8 cellular contexts compared by ENCODE assay signal in the genomic region with DNA sequence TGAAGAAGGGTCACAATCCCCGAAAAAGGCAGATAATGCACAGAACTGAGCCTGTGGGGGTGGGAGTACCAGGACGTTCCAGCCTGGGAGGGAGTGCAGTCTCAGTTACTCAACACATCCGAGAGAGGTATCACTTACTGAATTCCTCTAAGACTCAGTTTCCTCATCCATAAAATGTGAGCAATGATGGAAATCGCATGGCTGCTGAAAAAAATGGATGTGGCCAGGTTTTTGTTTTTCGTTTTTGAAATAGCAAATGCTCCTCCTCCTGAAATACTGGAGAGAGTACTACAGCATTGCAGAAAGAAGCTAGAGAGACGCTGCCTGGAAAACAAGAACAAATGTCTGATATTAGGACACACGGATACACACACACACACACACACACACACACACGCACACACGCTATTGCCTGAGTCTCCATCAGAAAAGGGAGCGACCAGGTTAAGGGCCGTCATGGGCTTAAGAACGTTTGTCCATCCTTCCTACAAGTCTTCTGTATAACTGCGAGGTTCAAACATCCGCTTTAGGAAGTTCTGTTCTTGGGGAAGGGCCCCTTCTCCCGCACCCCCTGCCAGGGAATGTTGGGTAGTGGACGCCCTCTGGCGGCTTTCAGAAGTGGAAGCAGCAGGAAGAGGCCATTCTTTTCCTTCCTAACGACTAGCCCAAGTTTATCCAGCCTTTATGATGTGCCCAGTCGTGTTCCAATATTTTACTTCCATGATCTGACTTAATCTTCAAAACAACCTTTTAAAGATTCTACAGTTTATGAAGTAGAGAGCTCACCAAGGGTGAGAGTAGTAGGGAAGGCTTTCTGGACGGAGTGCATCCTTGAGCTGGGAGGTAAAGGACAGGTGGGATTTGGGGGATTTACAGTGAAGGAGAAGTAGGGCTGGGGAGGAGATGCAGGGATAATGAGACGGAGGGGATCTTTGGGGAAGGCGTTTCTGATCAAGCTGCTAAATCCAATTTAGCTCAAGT. TPM values are rescaled to one million over a fixed set of nuclear protein-coding genes. Genes with fewer than 3 reads are reported as not detected.
DNase-seq lines count a peak whose midpoint lies in the region; ATAC-seq, FAIRE-seq and TF ChIP-seq lines count a peak whose summit lies in the region.

No MANE protein-coding gene starts in this region.

- no peak overlapping the region for H3K14ac ChIP-seq in H1 (ENCODE audit: insufficient read length)

- H3K4me3 Mint-ChIP-seq in T-cell: peak overlapping the region in 2 of 3 donors; percentile 36 to 43

- H3K4ac ChIP-seq in H1 (replicated peaks; ENCODE audit: insufficient read length, low read depth, low read length): peak overlapping the region; percentile 10

- WGBS in H1 (ENCODE audit: extremely low coverage in 1 of 2, insufficient coverage in 1 of 2, insufficient read length in 1 of 2, insufficient replicate concordance in 2 of 2, low coverage in 1 of 2, low lambda C conversion rate in 2 of 2, missing lambda C conversion rate in 1 of 2), 2 experiments: 10% methylated on average over 21 of the region's 22 CpGs; no CpG with 5 or more reads in 1 of the 2 experiments
- 1 to 2% methylated on average over 22 of the region's 22 CpGs for WGBS in tibial nerve, 2 donors

- no peak overlapping the region for H3K9ac ChIP-seq in H1 (replicated peaks in 1 of 4; ENCODE audit: extremely low read depth in 1 of 4, low read depth in 3 of 4, low read length in 3 of 4)

- H3K4me1 ChIP-seq in H1 (replicated peaks in 1 of 4; ENCODE audit: control insufficient read depth in 3 of 4, insufficient read depth in 4 of 4, low read length in 3 of 4): peaks cover 7 to 37% (median 30%) of the 10 kb centered on the region in 4 experiments
- H3K4me1 ChIP-seq in tibial nerve: peaks cover 0 to 54% (median 16%) of the 10 kb centered on the region in 4 donors

- peaks cover 5 to 36% of the 10 kb centered on the region in 2 experiments; a peak in 3 of 4 replicates for H3K79me2 ChIP-seq in H1 (ENCODE audit: control insufficient read depth in 1 of 2, insufficient read depth in 2 of 2, low read length in 2 of 2)

- peak overlapping the region in 1 of 2 donors; percentile 0 for H3K27ac Mint-ChIP-seq in T-cell

- peak overlapping the region; percentile 88; the same call in 1 of the 2 replicates for H2BK20ac ChIP-seq in H1 (ENCODE audit: low read length)

- peak overlapping the region; percentile 95 for H2BK15ac ChIP-seq in H1 (ENCODE audit: low read length)

- H3K27ac ChIP-seq in 22Rv1 (peak overlapping the region; percentile 58), H1 (ENCODE audit: low read depth, low read length) (no peak overlapping the region), tibial nerve (peak overlapping the region; percentile 23 to 92 (median 82))

- peaks cover 10% of the 10 kb centered on the region; the same call in 1 of the 2 replicates for H3K79me1 ChIP-seq in H1 (ENCODE audit: low read depth, low read length)

- H3K23me2 ChIP-seq in H1 (ENCODE audit: low read depth, low read length): peaks cover 18% of the 10 kb centered on the region

- no peak overlapping the region for H4K8ac ChIP-seq in H1 (ENCODE audit: extremely low read depth, insufficient read depth, low read length)

- peak overlapping the region; percentile 98; the same call in 1 of the 2 replicates for H2BK5ac ChIP-seq in H1 (ENCODE audit: low read depth, low read length)

- FAIRE-seq in H1 (lab: Jason Lieb, UNC): peak; percentile 97

- peak overlapping the region; percentile 71 to 87 for H3K4me2 ChIP-seq in H1 (ENCODE audit: insufficient read depth in 1 of 2, low read depth in 2 of 2, low read length in 2 of 2)

- no peak for TF ChIP-seq POLR2A in H1 (IDR thresholded peaks at IDR 0.05; ENCODE audit: control extremely low read depth in 1 of 2, low read depth in 2 of 2, low read length in 2 of 2)
- no peak for TF ChIP-seq POLR2A in tibial nerve (IDR thresholded peaks at IDR 0.05)

- no peaks in the 10 kb centered on the region for H3K9me3 ChIP-seq in H1 (ENCODE audit: insufficient read depth in 2 of 2, low read depth in 1 of 2, low read length in 1 of 2)
- no peaks in the 10 kb centered on the region for H3K9me3 ChIP-seq in tibial nerve

- H4K5ac ChIP-seq in H1 (ENCODE audit: insufficient read length, low read depth, low read length): no peak overlapping the region

- H2BK120ac ChIP-seq in H1 (replicated peaks; ENCODE audit: low read depth, low read length): peak overlapping the region; percentile 25

- CTCF ChIA-PET in T-cell (lab: Charles Lee) (interaction anchor here (0.6 to 1.7 kb wide), 9 partner anchors 9 to 260 kb away, joined by 3 to 6 read pairs (median 4); a partner anchor contains a TSS), H1 (lab: Charles Lee; ENCODE audit: partially characterized antibody) (interaction anchor here (0.7 to 66.0 kb wide), 17 partner anchors 9 to 259 kb away, joined by 3 to 4284 read pairs (median 4); a partner anchor contains a TSS)

- no peak overlapping the region for H2AFZ ChIP-seq in H1 (ENCODE audit: low read length)

- TF ChIP-seq EP300 in H1 (IDR thresholded peaks at IDR 0.05; ENCODE audit: borderline replicate concordance in 1 of 2, low read depth in 2 of 2, low read length in 2 of 2): no peak
- peak; percentile 23 to 48 for TF ChIP-seq EP300 in tibial nerve (IDR thresholded peaks at IDR 0.05)

- H3K36me3 ChIP-seq in H1 (ENCODE audit: control insufficient read depth in 2 of 4, insufficient read depth in 4 of 4, low read length in 3 of 4) (peaks cover 0 to 8% (median under 1%) of the 10 kb centered on the region in 4 experiments; a peak in 2 of 8 replicates), tibial nerve (peaks cover 0 to 19% (median 0%) of the 10 kb centered on the region in 3 donors)

- no peaks in the 10 kb centered on the region for H3K9me3 Mint-ChIP-seq in T-cell

- POLR2A ChIA-PET in T-cell (lab: Charles Lee): interaction anchor here in 1 of 2 donors (0.5 kb wide), 1 partner anchor 16 kb away, joined by 5 read pairs; no protein-coding TSS in a partner anchor
- POLR2A ChIA-PET in H1 (lab: Charles Lee; ENCODE audit: partially characterized antibody): interaction anchor here (0.6 to 13.8 kb wide), 26 partner anchors 12 to 208 kb away, joined by 3 to 419 read pairs (median 6); a partner anchor contains a TSS

- peak; percentile 89 to 95 for TF ChIP-seq RAD21 in H1 (IDR thresholded peaks at IDR 0.05 in 1 of 2, conservative IDR thresholded peaks at IDR 0.05 in 1 of 2; ENCODE audit: low read depth in 2 of 2, low read length in 2 of 2)

- H3K23ac ChIP-seq in H1 (ENCODE audit: insufficient read length): no peak overlapping the region

- H3K18ac ChIP-seq in H1 (ENCODE audit: extremely low read depth, low read length): peak overlapping the region; percentile 66

- peak overlapping the region; percentile 64 to 84 (median 74); a peak in 5 of 8 replicates for H3K4me3 ChIP-seq in H1 (ENCODE audit: extremely low read depth in 1 of 4, insufficient read depth in 2 of 4, low read depth in 3 of 4, low read length in 4 of 4)
- peak overlapping the region; percentile 42 to 88 (median 56) for H3K4me3 ChIP-seq in tibial nerve

- TF ChIP-seq CTCF in 22Rv1 (IDR thresholded peaks at IDR 0.05) (peak; percentile 99), H1 (IDR thresholded peaks at IDR 0.05; ENCODE audit: control extremely low read depth in 1 of 3, insufficient read depth in 1 of 3, low read depth in 1 of 3, low read length in 3 of 3) (peak in 2 of 3 experiments; percentile 92 to 97; a peak in 3 of 4 replicates), tibial nerve (IDR thresholded peaks at IDR 0.05) (peak; percentile 72 to 97 (median 87))

- peaks cover 3 to 10% of the 10 kb centered on the region in 2 experiments for H4K20me1 ChIP-seq in H1 (replicated peaks in 1 of 2; ENCODE audit: control insufficient read depth in 1 of 2, insufficient read depth in 2 of 2, low read length in 2 of 2)

- no peak overlapping the region; the same call in 1 of the 2 replicates for H2AK5ac ChIP-seq in H1 (ENCODE audit: low read depth, low read length)

- no peak overlapping the region for H3K56ac ChIP-seq in H1 (replicated peaks; ENCODE audit: insufficient read length, low read depth, low read length)

- peak; percentile 81 for DNase-seq in ELF-1 (ENCODE audit: low read depth, low spot score)
- peak; percentile 58 for DNase-seq in NCI-H1105 (lab: John Stamatoyannopoulos, UW)
- DNase-seq in T-cell: peak in 5 of 34 experiments; percentile 13 to 25 (median 19)
- DNase-seq in H1 (ENCODE audit: low read depth in 1 of 2, low spot score in 2 of 2): peak in 1 of 2 experiments; percentile 74
- DNase-seq in lung microvascular endothelial cell (ENCODE audit: low read depth in 2 of 2): peak; percentile 84 to 88
- peak in 1 of 2 donors; percentile 54 for DNase-seq in tibial nerve (ENCODE audit: low spot score in 2 of 2)

- H3K27me3 ChIP-seq in H1 (replicated peaks in 1 of 4; ENCODE audit: control insufficient read depth in 3 of 4, extremely low read depth in 1 of 4, insufficient read depth in 3 of 4, low read length in 3 of 4) (no peaks in the 10 kb centered on the region; a peak in 2 of 7 replicates), tibial nerve (peaks cover 0 to 9% of the 10 kb centered on the region in 2 donors)

- H3K27me3 Mint-ChIP-seq in T-cell: peaks cover 53 to 81% of the 10 kb centered on the region in 2 donors

- peaks cover 13 to 18% (median 14%) of the 10 kb centered on the region in 3 donors for H3K4me1 Mint-ChIP-seq in T-cell

- H4K91ac ChIP-seq in H1 (replicated peaks; ENCODE audit: insufficient read length, low read length): peak overlapping the region; percentile 22

- H2BK12ac ChIP-seq in H1 (ENCODE audit: low read depth, low read length): peak overlapping the region; percentile 96

- H3K36me3 Mint-ChIP-seq in T-cell: no peaks in the 10 kb centered on the region

- ATAC-seq in T-cell (replicated peaks in 1 of 4) (peak in 2 of 4 experiments; percentile 57 to 59), GM18870 (IDR thresholded peaks at IDR 0.05; ENCODE audit: unreplicated experiment) (no peak)

RNA-seq across cellular contexts. Expression of a gene that starts 0.7 kb away (rescaled TPM):
- total RNA-seq in T-cell (under 1 TPM in 3 of 5 donors, not detected in 2; 0.10 to 0.35 (median 0.25) TPM), lung microvascular endothelial cell (32.9 and 57.3 TPM in 2 replicates), tibial nerve (10 to 100 TPM; 59.9 to 65.3 (median 63.9) TPM)
- total RNA-seq in H1 (2021; fragmentation: NEBNext Ultra II Directional; extraction: Animal tissue kit (Norgen Biotek cat#: 25700)): 135 and 138 TPM in 2 replicates
- 13.3 and 20.3 TPM in 2 replicates for polyA plus RNA-seq in H1 (2011; rRNA removed)
- polyA plus RNA-seq in H1 (2011; cell fraction: cytosol; rRNA removed): 21.1 TPM
- 54.8 TPM for polyA plus RNA-seq in H1 (2011; cell fraction: nucleus; rRNA removed)
- polyA plus RNA-seq in H1 (2012, experiment 1 of 2): 97.4 to 124 TPM (median 113 TPM) in 4 replicates
- 43.3 TPM for polyA plus RNA-seq in H1 (2012, experiment 2 of 2)
- 55.5 TPM for polyA plus RNA-seq in H1 (2013, experiment 1 of 2)
- 53.5 TPM for polyA plus RNA-seq in H1 (2013, experiment 2 of 2)
- polyA minus RNA-seq in H1 (2011; rRNA and poly(A)+ RNA removed): 17.2 and 19.2 TPM in 2 replicates
- 31.7 TPM for polyA minus RNA-seq in H1 (2011; cell fraction: cytosol; rRNA and poly(A)+ RNA removed)
- polyA minus RNA-seq in H1 (2011; cell fraction: nucleus; rRNA and poly(A)+ RNA removed): 22.7 TPM

RNA-seq across cellular contexts. Expression of a gene that starts 27.5 kb away (rescaled TPM):
- 1 to 10 TPM in 4 of 5 donors, under 1 TPM in 1; 0.76 to 3.6 (median 1.6) TPM for total RNA-seq in T-cell
- total RNA-seq in H1 (2021; fragmentation: NEBNext Ultra II Directional; extraction: Animal tissue kit (Norgen Biotek cat#: 25700)): 119 TPM in 2 replicates
- polyA plus RNA-seq in H1 (2011; rRNA removed): 69.2 and 130 TPM in 2 replicates
- polyA plus RNA-seq in H1 (2011; cell fraction: cytosol; rRNA removed): 79.6 TPM
- polyA plus RNA-seq in H1 (2011; cell fraction: nucleus; rRNA removed): 70.9 TPM
- 180 to 343 TPM (median 303 TPM) in 4 replicates for polyA plus RNA-seq in H1 (2012, experiment 1 of 2)
- 318 TPM for polyA plus RNA-seq in H1 (2012, experiment 2 of 2)
- 139 TPM for polyA plus RNA-seq in H1 (2013, experiment 1 of 2)
- 143 TPM for polyA plus RNA-seq in H1 (2013, experiment 2 of 2)
- 8.6 and 12.5 TPM in 2 replicates for polyA minus RNA-seq in H1 (2011; rRNA and poly(A)+ RNA removed)
- 45.7 TPM for polyA minus RNA-seq in H1 (2011; cell fraction: cytosol; rRNA and poly(A)+ RNA removed)
- 11.1 TPM for polyA minus RNA-seq in H1 (2011; cell fraction: nucleus; rRNA and poly(A)+ RNA removed)
- not detected in 2 replicates for total RNA-seq in lung microvascular endothelial cell
- 10 to 100 TPM in 1 of 4 donors, 1 to 10 TPM in 3; 3.5 to 13.2 (median 5.0) TPM for total RNA-seq in tibial nerve

RNA-seq across cellular contexts. Expression of a gene that starts 36.0 kb away (rescaled TPM):
- not detected for total RNA-seq in T-cell
- 3.8 and 4.5 TPM in 2 replicates for total RNA-seq in H1 (2021; fragmentation: NEBNext Ultra II Directional; extraction: Animal tissue kit (Norgen Biotek cat#: 25700))
- 17.1 and 24.0 TPM in 2 replicates for polyA plus RNA-seq in H1 (2011; rRNA removed)
- 11.2 TPM for polyA plus RNA-seq in H1 (2011; cell fraction: cytosol; rRNA removed)
- 25.7 TPM for polyA plus RNA-seq in H1 (2011; cell fraction: nucleus; rRNA removed)
- polyA plus RNA-seq in H1 (2012, experiment 1 of 2): 8.8 to 14.0 TPM (median 12.1 TPM) in 4 replicates
- polyA plus RNA-seq in H1 (2012, experiment 2 of 2): 10.6 TPM
- 8.6 TPM for polyA plus RNA-seq in H1 (2013, experiment 1 of 2)
- polyA plus RNA-seq in H1 (2013, experiment 2 of 2): 6.8 TPM
- 4.3 and 12.9 TPM in 2 replicates for polyA minus RNA-seq in H1 (2011; rRNA and poly(A)+ RNA removed)
- 7.8 TPM for polyA minus RNA-seq in H1 (2011; cell fraction: cytosol; rRNA and poly(A)+ RNA removed)
- polyA minus RNA-seq in H1 (2011; cell fraction: nucleus; rRNA and poly(A)+ RNA removed): 6.8 TPM
- total RNA-seq in lung microvascular endothelial cell: not detected in 2 replicates
- total RNA-seq in tibial nerve: not detected

RNA-seq across cellular contexts. Expression of a gene that starts 50.4 kb away (rescaled TPM):
- 10 to 100 TPM; 13.0 to 36.1 (median 32.3) TPM for total RNA-seq in T-cell
- total RNA-seq in H1 (2021; fragmentation: NEBNext Ultra II Directional; extraction: Animal tissue kit (Norgen Biotek cat#: 25700)): 28.4 and 31.8 TPM in 2 replicates
- polyA plus RNA-seq in H1 (2011; rRNA removed): 30.1 and 43.1 TPM in 2 replicates
- polyA plus RNA-seq in H1 (2011; cell fraction: cytosol; rRNA removed): 38.2 TPM
- 75.5 TPM for polyA plus RNA-seq in H1 (2011; cell fraction: nucleus; rRNA removed)
- 30.1 to 33.3 TPM (median 31.2 TPM) in 4 replicates for polyA plus RNA-seq in H1 (2012, experiment 1 of 2)
- 29.8 TPM for polyA plus RNA-seq in H1 (2012, experiment 2 of 2)
- polyA plus RNA-seq in H1 (2013, experiment 1 of 2): 39.5 TPM
- 35.7 TPM for polyA plus RNA-seq in H1 (2013, experiment 2 of 2)
- polyA minus RNA-seq in H1 (2011; rRNA and poly(A)+ RNA removed): 21.0 and 21.3 TPM in 2 replicates
- polyA minus RNA-seq in H1 (2011; cell fraction: cytosol; rRNA and poly(A)+ RNA removed): 21.1 TPM
- 19.6 TPM for polyA minus RNA-seq in H1 (2011; cell fraction: nucleus; rRNA and poly(A)+ RNA removed)
- total RNA-seq in lung microvascular endothelial cell: 6.5 and 18.3 TPM in 2 replicates
- total RNA-seq in tibial nerve: 10 to 100 TPM; 36.5 to 50.1 (median 46.0) TPM

RNA-seq across cellular contexts. Expression of a gene that starts 50.7 kb away (rescaled TPM):
- total RNA-seq in T-cell: 10 to 100 TPM; 35.3 to 63.7 (median 44.3) TPM
- 47.5 and 53.1 TPM in 2 replicates for total RNA-seq in H1 (2021; fragmentation: NEBNext Ultra II Directional; extraction: Animal tissue kit (Norgen Biotek cat#: 25700))
- polyA plus RNA-seq in H1 (2011; rRNA removed): 46.9 and 53.0 TPM in 2 replicates
- polyA plus RNA-seq in H1 (2011; cell fraction: cytosol; rRNA removed): 41.8 TPM
- 29.0 TPM for polyA plus RNA-seq in H1 (2011; cell fraction: nucleus; rRNA removed)
- 35.0 to 48.9 TPM (median 43.5 TPM) in 4 replicates for polyA plus RNA-seq in H1 (2012, experiment 1 of 2)
- polyA plus RNA-seq in H1 (2012, experiment 2 of 2): 48.4 TPM
- polyA plus RNA-seq in H1 (2013, experiment 1 of 2): 50.4 TPM
- 50.3 TPM for polyA plus RNA-seq in H1 (2013, experiment 2 of 2)
- 69.4 and 87.6 TPM in 2 replicates for polyA minus RNA-seq in H1 (2011; rRNA and poly(A)+ RNA removed)
- polyA minus RNA-seq in H1 (2011; cell fraction: cytosol; rRNA and poly(A)+ RNA removed): 15.5 TPM
- 40.7 TPM for polyA minus RNA-seq in H1 (2011; cell fraction: nucleus; rRNA and poly(A)+ RNA removed)
- 4.4 and 6.3 TPM in 2 replicates for total RNA-seq in lung microvascular endothelial cell
- total RNA-seq in tibial nerve: 10 to 100 TPM; 10.1 to 24.9 (median 18.6) TPM

Comparison
In these comparisons a context has a peak if more than half of its experiments do, and no peak if none do; other contexts are left out.
1. RNA of a gene that starts 0.7 kb away (total RNA-seq): 135 to 138 TPM in H1, 59.9 to 65.3 TPM in tibial nerve and 32.9 to 57.3 TPM in lung microvascular endothelial cell; 0.10 to 0.35 TPM in T-cell; every median in the first group is over 10 times any median in the second.
2. Peak in every context shown above with its lines, with median percentiles within 50 percentile points of each other: CTCF ChIP-seq.